1 cellular context compared by ENCODE assay signal in genomic region chrX:141314441-141314840, GRCh38.
TF ChIP-seq lines count a peak whose summit lies in the region.

No MANE protein-coding gene starts in this region.

TF ChIP-seq in IMR-90, 13 proteins besides CTCF, POLR2A, EP300 and RAD21:
- TF ChIP-seq MAZ (IDR thresholded peaks at IDR 0.05; ENCODE audit: borderline replicate concordance, low read depth, low read length) = no peak
- TF ChIP-seq CHD1 (IDR thresholded peaks at IDR 0.05; ENCODE audit: low read depth, low read length) = no peak
- TF ChIP-seq MAFK (IDR thresholded peaks at IDR 0.05; ENCODE audit: low read depth, low read length) = no peak
- TF ChIP-seq, protein P1, sequence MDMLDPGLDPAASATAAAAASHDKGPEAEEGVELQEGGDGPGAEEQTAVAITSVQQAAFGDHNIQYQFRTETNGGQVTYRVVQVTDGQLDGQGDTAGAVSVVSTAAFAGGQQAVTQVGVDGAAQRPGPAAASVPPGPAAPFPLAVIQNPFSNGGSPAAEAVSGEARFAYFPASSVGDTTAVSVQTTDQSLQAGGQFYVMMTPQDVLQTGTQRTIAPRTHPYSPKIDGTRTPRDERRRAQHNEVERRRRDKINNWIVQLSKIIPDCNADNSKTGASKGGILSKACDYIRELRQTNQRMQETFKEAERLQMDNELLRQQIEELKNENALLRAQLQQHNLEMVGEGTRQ (IDR thresholded peaks at IDR 0.05; ENCODE audit: low read depth, low read length) = no peak
- no peak for TF ChIP-seq MXI1 (IDR thresholded peaks at IDR 0.05; ENCODE audit: borderline replicate concordance, low read depth, low read length)
- TF ChIP-seq, protein P2, sequence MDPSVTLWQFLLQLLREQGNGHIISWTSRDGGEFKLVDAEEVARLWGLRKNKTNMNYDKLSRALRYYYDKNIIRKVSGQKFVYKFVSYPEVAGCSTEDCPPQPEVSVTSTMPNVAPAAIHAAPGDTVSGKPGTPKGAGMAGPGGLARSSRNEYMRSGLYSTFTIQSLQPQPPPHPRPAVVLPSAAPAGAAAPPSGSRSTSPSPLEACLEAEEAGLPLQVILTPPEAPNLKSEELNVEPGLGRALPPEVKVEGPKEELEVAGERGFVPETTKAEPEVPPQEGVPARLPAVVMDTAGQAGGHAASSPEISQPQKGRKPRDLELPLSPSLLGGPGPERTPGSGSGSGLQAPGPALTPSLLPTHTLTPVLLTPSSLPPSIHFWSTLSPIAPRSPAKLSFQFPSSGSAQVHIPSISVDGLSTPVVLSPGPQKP (IDR thresholded peaks at IDR 0.05; ENCODE audit: borderline replicate concordance, low read depth, low read length) = no peak
- no peak for TF ChIP-seq CEBPB (IDR thresholded peaks at IDR 0.05; ENCODE audit: low read depth, low read length)
- no peak for TF ChIP-seq RFX5 (IDR thresholded peaks at IDR 0.05; ENCODE audit: low read depth, low read length)
- TF ChIP-seq FOS (IDR thresholded peaks at IDR 0.05; ENCODE audit: low read depth, low read length) = no peak
- TF ChIP-seq BHLHE40 (IDR thresholded peaks at IDR 0.05; ENCODE audit: low read depth, low read length) = no peak
- TF ChIP-seq SMC3 (IDR thresholded peaks at IDR 0.05; ENCODE audit: low read depth, low read length) = no peak
- no peak for TF ChIP-seq RCOR1 (IDR thresholded peaks at IDR 0.05; ENCODE audit: insufficient replicate concordance, low read length)
- no peak for TF ChIP-seq NFE2L2 (IDR thresholded peaks at IDR 0.05; ENCODE audit: low read depth, low read length)
